22 cellular contexts compared by ENCODE assay signal in genomic region chr16:15973997-15974396, GRCh38. TPM values are rescaled to one million over a fixed set of nuclear protein-coding genes. Genes with fewer than 3 reads are reported as not detected.
A peak's percentile ranks its signal among the peaks of the same experiment; 100 is the strongest.
DNase-seq lines count a peak whose midpoint lies in the region; ATAC-seq, FAIRE-seq and TF ChIP-seq lines count a peak whose summit lies in the region.
"Had no signal": no experiment of that assay in that cellular context is flagged by ENCODE, and none has a peak within 500 bp of the region (broad histone marks: within the 10 kb centered on the region; RNA-seq: fewer than 3 reads in every experiment).

No MANE protein-coding gene starts in this region.

- H3K4me2 ChIP-seq in A549 = peak overlapping the region; percentile 11; the same call in 2 of the 3 replicates

- H3K9me3 Mint-ChIP-seq in stimulated activated effector memory CD8-positive, alpha-beta T cell treated with anti-CD3 and anti-CD28 coated beads, Interleukin-12 subunit alpha, Interleukin-12 subunit beta, amount 100 ng/mL, for 72 hours = peaks cover 13% of the 10 kb centered on the region
- peaks cover 7% of the 10 kb centered on the region for H3K9me3 Mint-ChIP-seq in glutamatergic neuron (ENCODE audit: unreplicated experiment)

- BruUV-seq in Panc1 (replicated peaks; lab: Mats Ljungman, UMichigan) = no TSS peak

- no peak for TF ChIP-seq RAD21 in A549 (conservative IDR thresholded peaks at IDR 0.05 in 1 of 2, IDR thresholded peaks at IDR 0.05 in 1 of 2)

- FAIRE-seq in A549 (lab: Jason Lieb, UNC) = no peak
- FAIRE-seq: endothelial cell of umbilical vein, H54 had no signal

- H3K9me3 ChIP-seq in A549 = peaks cover 49% of the 10 kb centered on the region
- H3K9me3 ChIP-seq in Panc1 (ENCODE audit: control insufficient read depth, insufficient read depth, low read depth, low read length) = peaks cover 23% of the 10 kb centered on the region; the same call in 1 of the 2 replicates
- peaks cover 0 to 4% (median 0%) of the 10 kb centered on the region in 3 donors for H3K9me3 ChIP-seq in gastroesophageal sphincter
- peaks cover 17% of the 10 kb centered on the region for H3K9me3 ChIP-seq in MG63
- H3K9me3 ChIP-seq: upper lobe of right lung had no signal

- TF ChIP-seq POLR2A in A549 (IDR thresholded peaks at IDR 0.05; ENCODE audit: low read length) (no peak), gastroesophageal sphincter (IDR thresholded peaks at IDR 0.05) (no peak)

- DNase-seq in A549 (ENCODE audit: low read depth in 1 of 2, low spot score in 1 of 2) (no peak), Panc1 (ENCODE audit: low read depth, low spot score) (no peak), D341Med (ENCODE audit: low spot score) (no peak), NCI-H1092 treated with DMSO at 0.1 percent for 48 hours (lab: John Stamatoyannopoulos, UW) (no peak), glutamatergic neuron (no peak), MG63 (no peak)
- no peak for DNase-seq in stimulated activated effector memory CD8-positive, alpha-beta T cell treated with anti-CD3 and anti-CD28 coated beads, Interleukin-12 subunit alpha, Interleukin-12 subunit beta, amount 100 ng/mL, for 72 hours (ENCODE audit: low spot score in 2 of 2)
- DNase-seq: activated CD4-positive, alpha-beta memory T cell treated with anti-CD3 and anti-CD28 coated beads, Interleukin-2, amount 10 ng/mL, durations not matched to agents 7 days and 5 days; amygdala; left lung; MM.1S; NCI-H2171 treated with DMSO at 0.1 percent for 48 hours; NCI-H526; stimulated activated CD4-positive, alpha-beta T cell treated with anti-CD3 and anti-CD28 coated beads, Interleukin-4, amount 100 ng/mL, for 1 hour; stimulated activated naive CD8-positive, alpha-beta T cell treated with anti-CD3 and anti-CD28 coated beads, Interleukin-15, Interleukin-2, amounts not matched to agents 100 U/mL and 50 U/mL, for 24 hours; upper lobe of right lung had no signal

- TF ChIP-seq CTCF in A549 (IDR thresholded peaks at IDR 0.05) (no peak), Panc1 (IDR thresholded peaks at IDR 0.05) (no peak), gastroesophageal sphincter (IDR thresholded peaks at IDR 0.05) (no peak), glutamatergic neuron (IDR thresholded peaks at IDR 0.05; ENCODE audit: partially characterized antibody, unreplicated experiment) (no peak)

- H3K4me3 ChIP-seq in A549 = no peak overlapping the region
- no peak overlapping the region for H3K4me3 ChIP-seq in Panc1 (ENCODE audit: low read depth in 2 of 2, low read length in 2 of 2)
- no peak overlapping the region for H3K4me3 ChIP-seq in gastroesophageal sphincter
- no peak overlapping the region for H3K4me3 ChIP-seq in MG63
- H3K4me3 ChIP-seq: cardiac muscle cell, left lung, upper lobe of right lung had no signal

- TF ChIP-seq EP300 in A549 (IDR thresholded peaks at IDR 0.05) (no peak), gastroesophageal sphincter (IDR thresholded peaks at IDR 0.05) (no peak)

- H3K27me3 Mint-ChIP-seq in glutamatergic neuron (ENCODE audit: unreplicated experiment) = peaks cover 5% of the 10 kb centered on the region
- H3K27me3 Mint-ChIP-seq: activated CD4-positive, alpha-beta memory T cell treated with anti-CD3 and anti-CD28 coated beads, Interleukin-2, amount 10 ng/mL, durations not matched to agents 7 days and 5 days had no signal

- intact Hi-C loops in Panc1 (cut with micrococcal nuclease; ENCODE audit: unreplicated experiment) = no loop called here

- peaks cover 45% of the 10 kb centered on the region for H3K36me3 Mint-ChIP-seq in stimulated activated effector memory CD8-positive, alpha-beta T cell treated with anti-CD3 and anti-CD28 coated beads, Interleukin-12 subunit alpha, Interleukin-12 subunit beta, amount 100 ng/mL, for 72 hours
- peaks cover 13% of the 10 kb centered on the region for H3K36me3 Mint-ChIP-seq in glutamatergic neuron (ENCODE audit: unreplicated experiment)

- H3K36me3 ChIP-seq in Panc1 (ENCODE audit: control insufficient read depth, insufficient read depth, low read length) (0 out of 2 replicates have a peak, but pooled peaks cover 2% of the 10 kb centered on the region), gastroesophageal sphincter (peaks cover 0 to 14% of the 10 kb centered on the region in 2 donors), MG63 (peaks cover 80% of the 10 kb centered on the region)
- H3K36me3 ChIP-seq: cardiac muscle cell, upper lobe of right lung had no signal

- H3K27ac ChIP-seq in A549 = peak overlapping the region; percentile 84 to 92; a peak in 5 of 6 replicates
- peak overlapping the region; percentile 60 for H3K27ac ChIP-seq in Panc1 (ENCODE audit: low read length)
- H3K27ac ChIP-seq in gastroesophageal sphincter = peak overlapping the region; percentile 85 to 94 (median 90)
- H3K27ac ChIP-seq: cardiac muscle cell had no signal

- ATAC-seq in A549 = no peak
- ATAC-seq in Panc1 = no peak
- ATAC-seq in gastroesophageal sphincter = no peak
- no peak for ATAC-seq in stimulated activated effector memory CD8-positive, alpha-beta T cell treated with anti-CD3 and anti-CD28 coated beads, Interleukin-12 subunit alpha, Interleukin-12 subunit beta, amount 100 ng/mL, for 72 hours
- ATAC-seq: left lung; stimulated activated naive CD8-positive, alpha-beta T cell treated with anti-CD3 and anti-CD28 coated beads, Interleukin-15, Interleukin-2, amounts not matched to agents 100 U/mL and 50 U/mL, for 24 hours; upper lobe of right lung had no signal

- in situ Hi-C loops in Panc1 (cut with HindIII; ENCODE audit: low pct_unique_long_range_greater_than_20kb, low sequenced_read_pairs) = no loop called here

- 87% methylated on average over 1 of the region's 1 CpG for WGBS in A549 (ENCODE audit: missing lambda C conversion rate)
- WGBS in gastroesophageal sphincter (ENCODE audit: low coverage in 1 of 2), 2 donors = 63% methylated on average over 1 of the region's 1 CpG; no CpG with 5 or more reads in 1 of the 2 donors

- H3K4me3 Mint-ChIP-seq in stimulated activated effector memory CD8-positive, alpha-beta T cell treated with anti-CD3 and anti-CD28 coated beads, Interleukin-12 subunit alpha, Interleukin-12 subunit beta, amount 100 ng/mL, for 72 hours = no peak overlapping the region
- H3K4me3 Mint-ChIP-seq in glutamatergic neuron (ENCODE audit: unreplicated experiment) = no peak overlapping the region
- H3K4me3 Mint-ChIP-seq: activated CD4-positive, alpha-beta memory T cell treated with anti-CD3 and anti-CD28 coated beads, Interleukin-2, amount 10 ng/mL, durations not matched to agents 7 days and 5 days; CD14-positive monocyte; neural crest cell had no signal

- H3K4me1 ChIP-seq in A549 (peaks cover 59% of the 10 kb centered on the region), Panc1 (ENCODE audit: control insufficient read depth, insufficient read depth, low read length) (peaks cover 24% of the 10 kb centered on the region), gastroesophageal sphincter (peaks cover 24 to 92% (median 36%) of the 10 kb centered on the region in 3 donors)

- H3K27ac Mint-ChIP-seq in stimulated activated effector memory CD8-positive, alpha-beta T cell treated with anti-CD3 and anti-CD28 coated beads, Interleukin-12 subunit alpha, Interleukin-12 subunit beta, amount 100 ng/mL, for 72 hours = peak overlapping the region; percentile 32
- H3K27ac Mint-ChIP-seq in glutamatergic neuron (ENCODE audit: unreplicated experiment) = no peak overlapping the region
- H3K27ac Mint-ChIP-seq: activated CD4-positive, alpha-beta memory T cell treated with anti-CD3 and anti-CD28 coated beads, Interleukin-2, amount 10 ng/mL, durations not matched to agents 7 days and 5 days had no signal

- H3K27me3 ChIP-seq in Panc1 (ENCODE audit: control insufficient read depth, insufficient read depth, low read length) = no peaks in the 10 kb centered on the region
- H3K27me3 ChIP-seq in gastroesophageal sphincter = no peaks in the 10 kb centered on the region
- no peaks in the 10 kb centered on the region for H3K27me3 ChIP-seq in MG63
- H3K27me3 ChIP-seq: cardiac muscle cell, left lung, upper lobe of right lung had no signal

- POLR2A ChIA-PET in A549 (lab: Yijun Ruan, JAX) (interaction anchor here (0.7 kb wide), 1 partner anchor 106 kb away, joined by 3 read pairs; no protein-coding TSS in a partner anchor), Panc1 (lab: Charles Lee) (no interaction called here)

- H3K4me1 Mint-ChIP-seq in stimulated activated effector memory CD8-positive, alpha-beta T cell treated with anti-CD3 and anti-CD28 coated beads, Interleukin-12 subunit alpha, Interleukin-12 subunit beta, amount 100 ng/mL, for 72 hours = peaks cover 54% of the 10 kb centered on the region
- peaks cover 14% of the 10 kb centered on the region for H3K4me1 Mint-ChIP-seq in glutamatergic neuron (ENCODE audit: low read depth, unreplicated experiment)

- CTCF ChIA-PET in A549 (lab: Yijun Ruan, JAX) (interaction anchor here (2.2 kb wide), 1 partner anchor 16 kb away, joined by 5 read pairs; no protein-coding TSS in a partner anchor), Panc1 (lab: Charles Lee) (interaction anchor here (0.7 kb wide), 1 partner anchor 217 kb away, joined by 4 read pairs; no protein-coding TSS in a partner anchor)

TF ChIP-seq in A549, 52 proteins besides CTCF, POLR2A, EP300 and RAD21 (continues in another document):
- TF ChIP-seq GATA3 (IDR thresholded peaks at IDR 0.05; ENCODE audit: borderline replicate concordance) = no peak
- TF ChIP-seq RCOR1 (IDR thresholded peaks at IDR 0.05; ENCODE audit: low read depth, low read length) = no peak
- no peak for TF ChIP-seq JUN (IDR thresholded peaks at IDR 0.05)
- TF ChIP-seq KDM1A (IDR thresholded peaks at IDR 0.05; ENCODE audit: low read depth) = no peak
- TF ChIP-seq PHF8 (IDR thresholded peaks at IDR 0.05; ENCODE audit: borderline replicate concordance, low read depth) = no peak
- TF ChIP-seq, protein P1, sequence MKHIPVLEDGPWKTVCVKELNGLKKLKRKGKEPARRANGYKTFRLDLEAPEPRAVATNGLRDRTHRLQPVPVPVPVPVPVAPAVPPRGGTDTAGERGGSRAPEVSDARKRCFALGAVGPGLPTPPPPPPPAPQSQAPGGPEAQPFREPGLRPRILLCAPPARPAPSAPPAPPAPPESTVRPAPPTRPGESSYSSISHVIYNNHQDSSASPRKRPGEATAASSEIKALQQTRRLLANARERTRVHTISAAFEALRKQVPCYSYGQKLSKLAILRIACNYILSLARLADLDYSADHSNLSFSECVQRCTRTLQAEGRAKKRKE (CRISPR knock-in tag; IDR thresholded peaks at IDR 0.05; ENCODE audit: low read depth) = no peak
- TF ChIP-seq HDAC2 (IDR thresholded peaks at IDR 0.05) = no peak

RNA-seq across cellular contexts. Expression of gene ABCC1, which starts 24.6 kb away (rescaled TPM):
- polyA plus RNA-seq in A549 (2011; rRNA removed) = 56.5 and 108 TPM in 2 replicates
- polyA plus RNA-seq in A549 (2012; cell fraction: cytosol; rRNA removed) = 59.3 and 77.9 TPM in 2 replicates
- 184 and 231 TPM in 2 replicates for polyA plus RNA-seq in A549 (2012; cell fraction: nucleus; rRNA removed)
- 86.7 to 93.8 TPM (median 90.7 TPM) in 3 replicates for polyA plus RNA-seq in A549 (2017; fragmentation: RNase III; extraction: RNeasy Plus Mini Kit Qiagen cat#74134 plus additional on column Dnase treatment)
- polyA minus RNA-seq in A549 (2011; rRNA and poly(A)+ RNA removed) = 359 and 414 TPM in 2 replicates
- total RNA-seq in Panc1 (2021; ENCODE audit: unreplicated experiment) = 296 TPM
- 397 TPM for polyA plus RNA-seq in Panc1 (2012; ENCODE audit: insufficient read length)
- 100 to 1,000 TPM in 1 of 4 donors, 10 to 100 TPM in 3; 50.8 to 122 (median 63.1) TPM for total RNA-seq in gastroesophageal sphincter
- total RNA-seq in glutamatergic neuron (ENCODE audit: unreplicated experiment) = 29.9 TPM
- 35.8 and 48.0 TPM in 2 replicates for total RNA-seq in MG63 (2014; rRNA removed; shearing (Covaris generic); ENCODE audit: low replicate concordance)
